15 cellular contexts compared by ENCODE assay signal in genomic region chr2:241611062-241611461, GRCh38. TPM values are rescaled to one million over a fixed set of nuclear protein-coding genes. Genes with fewer than 3 reads are reported as not detected.
DNase-seq lines count a peak whose midpoint lies in the region; ATAC-seq and TF ChIP-seq lines count a peak whose summit lies in the region.
"Had no signal": no experiment of that assay in that cellular context is flagged by ENCODE, and none has a peak within 500 bp of the region (broad histone marks: within the 10 kb centered on the region; RNA-seq: fewer than 3 reads in every experiment).

No MANE protein-coding gene starts in this region.

- no peaks in the 10 kb centered on the region for H3K9me2 ChIP-seq in DOHH2 (replicated peaks; ENCODE audit: control insufficient read depth, low read length)
- H3K9me2 ChIP-seq in SK-N-SH, result no peaks in the 10 kb centered on the region

- ATAC-seq in foreskin keratinocyte, result no peak
- no peak for ATAC-seq in GM19328 (IDR thresholded peaks at IDR 0.05; ENCODE audit: unreplicated experiment)
- ATAC-seq: PC-3 had no signal

- WGBS in SK-N-SH (ENCODE audit: low lambda C conversion rate), result 98% methylated on average over 8 of the region's 13 CpGs

- H4K20me1 ChIP-seq in DOHH2 (ENCODE audit: control insufficient read depth, insufficient read depth, low read depth, low read length), result no peaks in the 10 kb centered on the region
- H4K20me1 ChIP-seq in SK-N-SH (ENCODE audit: insufficient read depth), result 0 out of 2 replicates have a peak, but pooled peaks cover 5% of the 10 kb centered on the region

- H3K4me1 ChIP-seq in DOHH2 (ENCODE audit: control insufficient read depth, low read length) (peaks cover 13% of the 10 kb centered on the region), foreskin keratinocyte (no peaks in the 10 kb centered on the region), SK-N-SH (ENCODE audit: control insufficient read depth in 1 of 2, insufficient read depth in 2 of 2, low read depth in 1 of 2, low read length in 1 of 2) (peaks cover 0 to 4% of the 10 kb centered on the region in 2 experiments; a peak in 2 of 4 replicates)

- no peak for TF ChIP-seq EP300 in SK-N-SH (IDR thresholded peaks at IDR 0.05; ENCODE audit: borderline replicate concordance in 1 of 2, low read depth in 1 of 2, low read length in 1 of 2)

- H3K4me3 ChIP-seq in DOHH2 (ENCODE audit: low read length), result peak overlapping the region; percentile 69
- no peak overlapping the region for H3K4me3 ChIP-seq in SK-N-SH (ENCODE audit: low read depth in 2 of 2, low read length in 1 of 2)

- POLR2A ChIA-PET in RWPE1 (lab: Yijun Ruan, JAX; ENCODE audit: low non-redundant PET) (no interaction called here), SK-N-SH (lab: Yijun Ruan, JAX) (no interaction called here)

- no peak for TF ChIP-seq RAD21 in SK-N-SH (IDR thresholded peaks at IDR 0.05; ENCODE audit: low read length)

- H3K27ac ChIP-seq in DOHH2 (ENCODE audit: low read depth, low read length) (no peak overlapping the region), RWPE1 (peak overlapping the region; percentile 80), foreskin keratinocyte (peak overlapping the region; percentile 69), SK-N-SH (ENCODE audit: low read depth in 2 of 2, low read length in 1 of 2) (no peak overlapping the region)
- H3K27ac ChIP-seq: WERI-Rb-1 had no signal

- H3K36me3 Mint-ChIP-seq in progenitor cell of endocrine pancreas (ENCODE audit: insufficient read depth), result no peaks in the 10 kb centered on the region

- no peaks in the 10 kb centered on the region for H3K27me3 ChIP-seq in DOHH2 (ENCODE audit: control insufficient read depth, low read length)
- H3K27me3 ChIP-seq in foreskin keratinocyte, result no peaks in the 10 kb centered on the region
- no peaks in the 10 kb centered on the region for H3K27me3 ChIP-seq in SK-N-SH (ENCODE audit: insufficient read depth)

- H3K79me2 ChIP-seq in DOHH2 (ENCODE audit: control insufficient read depth, low read length) (peaks cover 61% of the 10 kb centered on the region), SK-N-SH (ENCODE audit: insufficient read depth) (peaks cover 67% of the 10 kb centered on the region)

- peak overlapping the region; percentile 62 for H3K4me3 Mint-ChIP-seq in progenitor cell of endocrine pancreas (ENCODE audit: low read depth)

- CTCF ChIA-PET in RWPE1 (lab: Yijun Ruan, JAX), result interaction anchor here (0.8 kb wide), 1 partner anchor 61 kb away, joined by 4 read pairs; no protein-coding TSS in a partner anchor
- CTCF ChIA-PET in SK-N-SH (lab: Yijun Ruan, JAX), result no interaction called here

- H3K36me3 ChIP-seq in DOHH2 (ENCODE audit: control insufficient read depth, low read length) (peaks cover 21% of the 10 kb centered on the region), SK-N-SH (replicated peaks in 1 of 2; ENCODE audit: control insufficient read depth in 1 of 2, insufficient read depth in 2 of 2, low read length in 1 of 2) (peaks cover 10% of the 10 kb centered on the region in 2 experiments)

- TF ChIP-seq CTCF in DOHH2 (IDR thresholded peaks at IDR 0.05; ENCODE audit: low read depth, low read length, poor library complexity, severe bottlenecking), result no peak
- TF ChIP-seq CTCF in RWPE1 (conservative IDR thresholded peaks at IDR 0.05; ENCODE audit: low read depth), result no peak
- no peak for TF ChIP-seq CTCF in foreskin keratinocyte (conservative IDR thresholded peaks at IDR 0.05)
- TF ChIP-seq CTCF in progenitor cell of endocrine pancreas (IDR thresholded peaks at IDR 0.05; ENCODE audit: unreplicated experiment), result no peak
- no peak for TF ChIP-seq CTCF in SK-N-SH (IDR thresholded peaks at IDR 0.05)

- no peaks in the 10 kb centered on the region for H3K9me3 ChIP-seq in DOHH2 (ENCODE audit: control insufficient read depth, insufficient read depth, low read length)
- H3K9me3 ChIP-seq in SK-N-SH, result no peaks in the 10 kb centered on the region

- 0 out of 2 replicates have a peak, but pooled peaks cover 2% of the 10 kb centered on the region for H3F3A ChIP-seq in DOHH2 (ENCODE audit: control insufficient read depth, insufficient read depth)
- H3F3A ChIP-seq in SK-N-SH (replicated peaks; ENCODE audit: insufficient read depth), result no peaks in the 10 kb centered on the region

- no peak overlapping the region for H3K27ac Mint-ChIP-seq in progenitor cell of endocrine pancreas

- H3K4me1 Mint-ChIP-seq in progenitor cell of endocrine pancreas (ENCODE audit: low read depth), result peaks cover 2% of the 10 kb centered on the region

- no peak overlapping the region for H2AFZ ChIP-seq in SK-N-SH (ENCODE audit: low read depth)

- H3K4me2 ChIP-seq in DOHH2 (ENCODE audit: low read length) (peak overlapping the region; percentile 84), SK-N-SH (no peak overlapping the region)

- H3K27me3 Mint-ChIP-seq in progenitor cell of endocrine pancreas, result no peaks in the 10 kb centered on the region

- DNase-seq in RWPE1 (ENCODE audit: low spot score) (no peak), foreskin keratinocyte (no peak), progenitor cell of endocrine pancreas (ENCODE audit: low spot score, unreplicated experiment) (no peak), UCSD-AML1 (lab: John Stamatoyannopoulos, UW; ENCODE audit: unreplicated experiment) (no peak), NOMO-1 treated with dmso at 0.1 percent for 144 hours (lab: John Stamatoyannopoulos, UW; ENCODE audit: unreplicated experiment) (no peak), SK-N-SH (no peak)
- DNase-seq: activated naive CD4-positive, alpha-beta T cell treated with anti-CD3 and anti-CD28 coated beads, Interleukin-2, amount 50 U/mL, for 16 hours; effector CD8-positive, alpha-beta T cell; hippocampal formation; NCI-H187 treated with DMSO at 0.1 percent for 48 hours; PC-3; stimulated activated naive CD4-positive, alpha-beta T cell treated with Interleukin-2 at 50 U/mL for 16 hours; WERI-Rb-1 had no signal

- H3K9me3 Mint-ChIP-seq in progenitor cell of endocrine pancreas (ENCODE audit: low read depth), result no peaks in the 10 kb centered on the region

- H3K9ac ChIP-seq in SK-N-SH, result no peak overlapping the region

TF ChIP-seq in SK-N-SH, 30 proteins besides CTCF, POLR2A, EP300 and RAD21:
- no peak for TF ChIP-seq SMC3 (IDR thresholded peaks at IDR 0.05; ENCODE audit: low read depth, low read length)
- TF ChIP-seq GATA2 (CRISPR knock-in tag; IDR thresholded peaks at IDR 0.05), result no peak
- TF ChIP-seq IRF3 (IDR thresholded peaks at IDR 0.05; ENCODE audit: low read depth, low read length), result no peak
- no peak for TF ChIP-seq CHD2 (IDR thresholded peaks at IDR 0.05; ENCODE audit: low read length, partially characterized antibody)

RNA-seq across cellular contexts. Expression of gene THAP4, which starts 25.9 kb away (rescaled TPM):
- 73.7 and 85.6 TPM in 2 replicates for total RNA-seq in foreskin keratinocyte
- 72.4 and 74.7 TPM in 2 replicates for polyA plus RNA-seq in foreskin keratinocyte
- total RNA-seq in progenitor cell of endocrine pancreas, result 55.8 and 61.0 TPM in 2 replicates
- polyA plus RNA-seq in SK-N-SH (2012; rRNA removed), result 46.0 and 64.7 TPM in 2 replicates
- polyA plus RNA-seq in SK-N-SH (2012; cell fraction: cytosol; rRNA removed), result 30.7 and 40.1 TPM in 2 replicates
- polyA plus RNA-seq in SK-N-SH (2012; cell fraction: nucleus; rRNA removed), result 30.4 and 43.6 TPM in 2 replicates

RNA-seq across cellular contexts. Expression of gene ATG4B, which starts 26.4 kb away (rescaled TPM):
- total RNA-seq in foreskin keratinocyte (43.0 and 48.4 TPM in 2 replicates), progenitor cell of endocrine pancreas (142 and 143 TPM in 2 replicates)
- polyA plus RNA-seq in foreskin keratinocyte (53.9 and 59.1 TPM in 2 replicates), SK-N-SH (2012; rRNA removed) (105 and 107 TPM in 2 replicates)
- 53.2 and 85.0 TPM in 2 replicates for polyA plus RNA-seq in SK-N-SH (2012; cell fraction: cytosol; rRNA removed)
- 323 and 358 TPM in 2 replicates for polyA plus RNA-seq in SK-N-SH (2012; cell fraction: nucleus; rRNA removed)

RNA-seq across cellular contexts. Expression of gene BOK, which starts 52.5 kb away (rescaled TPM):
- total RNA-seq in foreskin keratinocyte (36.9 and 46.1 TPM in 2 replicates), progenitor cell of endocrine pancreas (8.0 and 10.2 TPM in 2 replicates)
- polyA plus RNA-seq in foreskin keratinocyte (43.1 and 56.5 TPM in 2 replicates), SK-N-SH (2012; rRNA removed) (1.7 and 1.9 TPM in 2 replicates)
- polyA plus RNA-seq in SK-N-SH (2012; cell fraction: cytosol; rRNA removed), result 0.62 and 1.3 TPM in 2 replicates
- polyA plus RNA-seq in SK-N-SH (2012; cell fraction: nucleus; rRNA removed), result 2.8 and 3.1 TPM in 2 replicates

Comparison
In these comparisons a context has a peak if more than half of its experiments do, and no peak if none do; other contexts are left out.
1. H3K27ac ChIP-seq: peak in RWPE1 (single experiment) and foreskin keratinocyte (single experiment); none in DOHH2 (single experiment) and SK-N-SH (0 of 2).